In the genomic region with DNA sequence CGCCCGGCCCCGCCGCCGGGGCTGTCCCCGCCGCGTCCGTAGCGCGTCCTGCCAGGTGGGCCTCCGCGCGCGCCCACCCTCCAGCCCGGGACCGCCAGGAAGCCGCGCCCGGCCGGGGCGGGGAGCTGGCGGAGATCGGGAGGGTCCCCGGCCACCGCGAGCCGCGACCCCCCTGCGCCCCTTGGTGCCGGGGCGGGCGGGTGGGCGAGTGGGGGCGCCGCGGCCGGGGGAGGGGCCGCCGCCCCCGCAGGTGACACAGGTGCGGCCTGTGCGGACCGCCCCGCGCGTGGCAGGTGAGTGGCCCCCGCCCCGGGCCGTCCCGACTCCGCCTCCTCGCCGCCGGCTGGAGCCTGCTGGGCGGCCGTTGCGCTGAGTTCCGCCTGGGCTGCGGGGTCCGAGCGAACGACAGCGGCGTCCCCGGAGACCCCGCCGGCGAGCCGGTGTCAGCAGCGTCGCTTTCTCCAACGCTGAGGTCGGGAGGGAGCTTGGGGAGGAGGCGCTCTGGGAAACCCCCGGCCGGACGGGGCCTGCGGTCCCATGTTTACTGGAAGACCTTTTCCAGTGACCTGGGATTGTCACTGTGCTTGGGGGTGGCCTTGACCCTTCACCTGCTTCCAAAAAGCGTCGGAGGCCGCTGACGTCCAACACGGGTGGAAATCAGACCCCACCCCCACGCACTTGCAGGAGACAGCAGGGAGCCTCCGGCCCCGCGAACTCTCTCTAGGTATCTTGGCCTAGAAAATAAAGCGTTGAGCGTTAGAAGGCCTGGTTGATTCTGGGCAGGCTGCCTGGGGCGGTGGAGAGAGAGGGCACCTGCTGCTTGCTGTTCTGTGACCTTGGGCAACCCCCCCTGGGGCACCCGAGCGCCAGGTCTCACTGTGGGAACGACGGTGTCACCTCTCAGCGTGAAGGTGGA, we compare ENCODE assay signal across 8 cellular contexts. TPM values are rescaled to one million over a fixed set of nuclear protein-coding genes. Genes with fewer than 3 reads are reported as not detected.
DNase-seq lines count a peak whose midpoint lies in the region; ATAC-seq and TF ChIP-seq lines count a peak whose summit lies in the region.

No MANE protein-coding gene starts in this region.

- H3K27me3 ChIP-seq in MG63, result no peaks in the 10 kb centered on the region

- H3K27ac Mint-ChIP-seq in osteocyte (ENCODE audit: unreplicated experiment), result peak overlapping the region; percentile 34

- peak; percentile 4 for TF ChIP-seq CTCF in GM10248 (IDR thresholded peaks at IDR 0.05; ENCODE audit: control extremely low read depth, extremely low read depth, low read depth, missing control alignments)
- TF ChIP-seq CTCF in osteocyte (IDR thresholded peaks at IDR 0.05), result no peak

- H3K9me3 Mint-ChIP-seq in osteocyte (ENCODE audit: unreplicated experiment), result no peaks in the 10 kb centered on the region

- H3K4me1 Mint-ChIP-seq in osteocyte (ENCODE audit: unreplicated experiment), result peaks cover 17% of the 10 kb centered on the region

- DNase-seq in GM10248 (ENCODE audit: extremely low spot score) (peak; percentile 84), MG63 (peak; percentile 5), germinal center (ENCODE audit: low spot score) (peak; percentile 78), osteocyte (ENCODE audit: extremely low spot score, unreplicated experiment) (no peak), NCI-H187 treated with DMSO at 0.1 percent for 48 hours (lab: John Stamatoyannopoulos, UW) (no peak), foreskin melanocyte (no peak)
- DNase-seq in activated T-helper 9 cell treated with anti-CD3 and anti-CD28 coated beads, Interleukin-2, amount 50 U/mL, for 16 hours (ENCODE audit: low read depth), result peak; percentile 33

- CTCF ChIA-PET in GM10248 (lab: Yijun Ruan, JAX), result interaction anchor here (1.1 to 3.8 kb wide), 8 partner anchors 22 to 466 kb away, joined by 3 to 23 read pairs (median 3); no protein-coding TSS in a partner anchor

- no peaks in the 10 kb centered on the region for H3K9me3 ChIP-seq in MG63

- H3K27me3 Mint-ChIP-seq in osteocyte (ENCODE audit: unreplicated experiment), result no peaks in the 10 kb centered on the region

- H3K4me3 ChIP-seq in MG63, result peak overlapping the region; percentile 50

- no peaks in the 10 kb centered on the region; the same call in 1 of the 2 replicates for H3K36me3 ChIP-seq in MG63

- peak; percentile 60 for ATAC-seq in GM21786 (IDR thresholded peaks at IDR 0.05; ENCODE audit: unreplicated experiment)

- peaks cover 9% of the 10 kb centered on the region for H3K36me3 Mint-ChIP-seq in osteocyte (ENCODE audit: unreplicated experiment)

- POLR2A ChIA-PET in GM10248 (lab: Yijun Ruan, JAX), result interaction anchor here (1.1 kb wide), 1 partner anchor 15 kb away, joined by 3 read pairs; no protein-coding TSS in a partner anchor

- H3K4me3 Mint-ChIP-seq in osteocyte (ENCODE audit: unreplicated experiment), result peak overlapping the region; percentile 73

RNA-seq across cellular contexts. Expression of gene KLHL36, which starts 0.5 kb away (rescaled TPM):
- total RNA-seq in MG63 (2014; rRNA removed; shearing (Covaris generic); ENCODE audit: low replicate concordance), result 18.4 and 20.5 TPM in 2 replicates
- 49.0 and 50.0 TPM in 2 replicates for total RNA-seq in osteocyte

RNA-seq across cellular contexts. Expression of gene COTL1, which starts 31.0 kb away (rescaled TPM):
- 172 and 175 TPM in 2 replicates for total RNA-seq in MG63 (2014; rRNA removed; shearing (Covaris generic); ENCODE audit: low replicate concordance)
- total RNA-seq in osteocyte, result 102 and 103 TPM in 2 replicates

RNA-seq across cellular contexts. Expression of gene USP10, which starts 50.9 kb away (rescaled TPM):
- 29.8 and 33.5 TPM in 2 replicates for total RNA-seq in MG63 (2014; rRNA removed; shearing (Covaris generic); ENCODE audit: low replicate concordance)
- total RNA-seq in osteocyte, result 46.3 and 56.6 TPM in 2 replicates

Comparison
In these comparisons a context has a peak if more than half of its experiments do, and no peak if none do; other contexts are left out.
1. DNase-seq: peak in GM10248 (single experiment), MG63 (single experiment), activated T-helper 9 cell treated with anti-CD3 and anti-CD28 coated beads, Interleukin-2, amount 50 U/mL, for 16 hours (single experiment) and germinal center (single experiment); none in osteocyte (single experiment), NCI-H187 treated with DMSO at 0.1 percent for 48 hours (single experiment) and foreskin melanocyte (single experiment).